In genomic region chr14:58574623-58575022, GRCh38 we compare ENCODE assay signal across 22 cellular contexts.
DNase-seq lines count a peak whose midpoint lies in the region; ATAC-seq, FAIRE-seq and TF ChIP-seq lines count a peak whose summit lies in the region.
"Had no signal": no experiment of that assay in that cellular context is flagged by ENCODE, and none has a peak within 500 bp of the region (broad histone marks: within the 10 kb centered on the region; RNA-seq: fewer than 3 reads in every experiment).

No MANE protein-coding gene starts in this region.

- no peaks in the 10 kb centered on the region for H3K79me2 ChIP-seq in keratinocyte (ENCODE audit: control insufficient read depth, insufficient read depth, low read length)

- no peaks in the 10 kb centered on the region for H3K9me3 ChIP-seq in ascending aorta
- H3K9me3 ChIP-seq in keratinocyte (ENCODE audit: control insufficient read depth, low read depth, low read length): no peaks in the 10 kb centered on the region
- H3K9me3 ChIP-seq: BLaER1 treated with 17β-estradiol and CSF1 and Interleukin-3, amounts not matched to agents 10 nM and 100 nM; gastrocnemius medialis; sigmoid colon had no signal

- H3K27me3 ChIP-seq in ascending aorta (no peaks in the 10 kb centered on the region), keratinocyte (ENCODE audit: control insufficient read depth, extremely low read depth, insufficient read depth, low read length) (no peaks in the 10 kb centered on the region)
- H3K27me3 ChIP-seq: BLaER1 treated with 17β-estradiol and CSF1 and Interleukin-3, amounts not matched to agents 10 nM and 100 nM; gastrocnemius medialis; sigmoid colon had no signal

- H3K4me1 ChIP-seq in ascending aorta: peaks cover 0 to 4% of the 10 kb centered on the region in 2 donors
- no peaks in the 10 kb centered on the region for H3K4me1 ChIP-seq in keratinocyte (ENCODE audit: control insufficient read depth, extremely low read depth, insufficient read depth, low read length)
- H3K4me1 ChIP-seq: gastrocnemius medialis had no signal

- ATAC-seq in activated naive CD4-positive, alpha-beta T cell treated with anti-CD3 and anti-CD28 coated beads, Interleukin-2, amount 50 U/mL, for 72 hours: no peak
- ATAC-seq: effector memory CD8-positive, alpha-beta T cell; gastrocnemius medialis; HepG2 had no signal

- TF ChIP-seq CTCF in GM10266 (IDR thresholded peaks at IDR 0.05; ENCODE audit: control insufficient read depth, insufficient read depth, low read depth, missing control alignments) (peak; percentile 28), HFFc6 (IDR thresholded peaks at IDR 0.05) (0 out of 2 replicates have a peak, but pooled peaks have one; percentile 10), ascending aorta (IDR thresholded peaks at IDR 0.05) (peak in 2 of 3 experiments; percentile 10 to 16), keratinocyte (optimal IDR thresholded peaks at IDR 0.05 in 1 of 3, IDR thresholded peaks at IDR 0.05 in 1 of 3, conservative IDR thresholded peaks at IDR 0.05 in 1 of 3; ENCODE audit: extremely low read depth in 1 of 3, insufficient read depth in 2 of 3, low read length in 3 of 3) (peak in 2 of 3 experiments; percentile 12 to 27)

- FAIRE-seq in keratinocyte (lab: Jason Lieb, UNC): no peak
- FAIRE-seq: HepG2, islet of Langerhans had no signal

- no peak overlapping the region for H3K9ac ChIP-seq in keratinocyte (ENCODE audit: control insufficient read depth, extremely low read depth, insufficient read depth, low read length)
- H3K9ac ChIP-seq: BLaER1 treated with 17β-estradiol and CSF1 and Interleukin-3, amounts not matched to agents 10 nM and 100 nM had no signal

- H3K27ac ChIP-seq in ascending aorta (no peak overlapping the region), keratinocyte (ENCODE audit: control insufficient read depth, insufficient read depth, low read length) (no peak overlapping the region)
- H3K27ac ChIP-seq: BLaER1 treated with 17β-estradiol and CSF1 and Interleukin-3, amounts not matched to agents 10 nM and 100 nM; gastrocnemius medialis; sigmoid colon had no signal

- peaks cover 4% of the 10 kb centered on the region for H3K27me3 Mint-ChIP-seq in HFFc6 (ENCODE audit: insufficient read depth)
- H3K27me3 Mint-ChIP-seq: activated naive CD8-positive, alpha-beta T cell treated with anti-CD3 and anti-CD28 coated beads for 36 hours had no signal

- no peak overlapping the region for H2AFZ ChIP-seq in keratinocyte (ENCODE audit: control insufficient read depth, low read length)

- H3K36me3 Mint-ChIP-seq in HFFc6 (ENCODE audit: low read depth): no peaks in the 10 kb centered on the region
- no peaks in the 10 kb centered on the region for H3K36me3 Mint-ChIP-seq in activated naive CD4-positive, alpha-beta T cell treated with anti-CD3 and anti-CD28 coated beads, Interleukin-2, amount 50 U/mL, for 72 hours
- H3K36me3 Mint-ChIP-seq: activated naive CD8-positive, alpha-beta T cell treated with anti-CD3 and anti-CD28 coated beads for 36 hours had no signal

- H3K4me3 ChIP-seq in ascending aorta: no peak overlapping the region
- H3K4me3 ChIP-seq in keratinocyte (ENCODE audit: control insufficient read depth in 2 of 3, extremely low read depth in 1 of 3, insufficient read depth in 2 of 3, low read depth in 1 of 3, low read length in 3 of 3): no peak overlapping the region
- H3K4me3 ChIP-seq: BLaER1 treated with 17β-estradiol and CSF1 and Interleukin-3, amounts not matched to agents 10 nM and 100 nM; gastrocnemius medialis; sigmoid colon had no signal

- peaks cover 12% of the 10 kb centered on the region for H3K4me1 Mint-ChIP-seq in HFFc6 (ENCODE audit: low read depth)

- dilution Hi-C loops in keratinocyte (cut with MboI; ENCODE audit: extremely low pct_ligation_motif_present, low sequenced_read_pairs): no loop called here

- H4K20me1 ChIP-seq in keratinocyte (ENCODE audit: control insufficient read depth, extremely low read depth, insufficient read depth, low read length): no peaks in the 10 kb centered on the region
- H4K20me1 ChIP-seq: BLaER1 treated with 17β-estradiol and CSF1 and Interleukin-3, amounts not matched to agents 10 nM and 100 nM had no signal

- H3K36me3 ChIP-seq in ascending aorta (no peaks in the 10 kb centered on the region), keratinocyte (ENCODE audit: control insufficient read depth in 2 of 2, extremely low read depth in 1 of 2, insufficient read depth in 2 of 2, low read length in 2 of 2) (no peaks in the 10 kb centered on the region)
- H3K36me3 ChIP-seq: BLaER1 treated with 17β-estradiol and CSF1 and Interleukin-3, amounts not matched to agents 10 nM and 100 nM; gastrocnemius medialis; sigmoid colon had no signal

- H3K9me3 Mint-ChIP-seq in HFFc6: no peaks in the 10 kb centered on the region
- H3K9me3 Mint-ChIP-seq in activated naive CD4-positive, alpha-beta T cell treated with anti-CD3 and anti-CD28 coated beads, Interleukin-2, amount 50 U/mL, for 72 hours: no peaks in the 10 kb centered on the region
- H3K9me3 Mint-ChIP-seq: activated naive CD8-positive, alpha-beta T cell treated with anti-CD3 and anti-CD28 coated beads for 36 hours; effector memory CD8-positive, alpha-beta T cell had no signal

- intact Hi-C loops in ascending aorta (cut with DNase I): loop anchor here (5.0 kb wide), 1 partner anchor 72 kb away; no protein-coding TSS in a partner anchor

- DNase-seq in GM10266 (ENCODE audit: extremely low spot score) (no peak), HFFc6 (no peak), ascending aorta (ENCODE audit: low spot score in 2 of 2) (no peak), keratinocyte (ENCODE audit: low read depth, low spot score) (no peak), SK-N-DZ (ENCODE audit: low spot score) (no peak), NCI-H82 (lab: John Stamatoyannopoulos, UW) (no peak), COR-L47 (lab: John Stamatoyannopoulos, UW) (no peak)
- no peak for DNase-seq in activated naive CD4-positive, alpha-beta T cell treated with anti-CD3 and anti-CD28 coated beads, Interleukin-2, amount 50 U/mL, for 72 hours (ENCODE audit: low spot score in 2 of 2)
- DNase-seq: activated CD4-positive, alpha-beta T cell treated with anti-CD3 and anti-CD28 coated beads, Interleukin-2, amount 50 U/mL, for 1 hour; activated naive CD8-positive, alpha-beta T cell treated with anti-CD3 and anti-CD28 coated beads for 36 hours; activated T-cell treated with anti-CD3 and anti-CD28 coated beads, Interleukin-2, amount 50 U/mL, for 1 hour; DMS79 treated with DMSO at 0.1 percent for 48 hours; effector memory CD8-positive, alpha-beta T cell; gastrocnemius medialis; HCEC 1CT; NCI-H2171 treated with DMSO at 0.1 percent for 48 hours; NK-92 treated with Interleukin-12 subunit alpha and Interleukin-12 subunit beta, amount 100 ng/mL, for 24 hours; SHP77; sigmoid colon had no signal

- no peak overlapping the region for H3K4me3 Mint-ChIP-seq in HFFc6
- H3K4me3 Mint-ChIP-seq: activated naive CD8-positive, alpha-beta T cell treated with anti-CD3 and anti-CD28 coated beads for 36 hours; effector memory CD8-positive, alpha-beta T cell had no signal

- H3K27ac Mint-ChIP-seq in HFFc6: no peak overlapping the region
- no peak overlapping the region for H3K27ac Mint-ChIP-seq in activated naive CD4-positive, alpha-beta T cell treated with anti-CD3 and anti-CD28 coated beads, Interleukin-2, amount 50 U/mL, for 72 hours
- H3K27ac Mint-ChIP-seq: activated naive CD8-positive, alpha-beta T cell treated with anti-CD3 and anti-CD28 coated beads for 36 hours; effector memory CD8-positive, alpha-beta T cell had no signal

- no peak overlapping the region for H3K4me2 ChIP-seq in keratinocyte (ENCODE audit: control insufficient read depth, extremely low read depth, insufficient read depth, low read depth, low read length)
- H3K4me2 ChIP-seq: BLaER1 treated with 17β-estradiol and CSF1 and Interleukin-3, amounts not matched to agents 10 nM and 100 nM had no signal

- H3K9me1 ChIP-seq in keratinocyte (ENCODE audit: control insufficient read depth, extremely low read depth, insufficient read depth, low read length): no peaks in the 10 kb centered on the region
